ENCODE assay signal across 8 cellular contexts in genomic region chr17:35879748-35880654, GRCh38.
DNase-seq lines count a peak whose midpoint lies in the region; ATAC-seq lines count a peak whose summit lies in the region.

Gene CCL5 (minus strand): TSS chr17:35880360.

- peak; percentile 73 for ATAC-seq in GM18519 (IDR thresholded peaks at IDR 0.05; ENCODE audit: low FRiP score, unreplicated experiment)
- peak; percentile 94 for ATAC-seq in GM21786 (IDR thresholded peaks at IDR 0.05; ENCODE audit: unreplicated experiment)
- peak; percentile 81 to 92 for ATAC-seq in stimulated activated naive B cell treated with anti-CD40 and anti-IgM and Interleukin-4, amounts not matched to agents 10 μg/mL and 1 μg/mL and 100 μg/mL, for 72 hours (replicated peaks)

- peak within 1 kb of the TSS; percentile 69 for H3K27ac Mint-ChIP-seq in stimulated activated naive B cell treated with anti-CD40 and anti-IgM and Interleukin-4, amounts not matched to agents 10 μg/mL and 1 μg/mL and 100 μg/mL, for 72 hours

- peak; percentile 34 for DNase-seq in NAMALWA (ENCODE audit: low spot score)
- peak; percentile 30 for DNase-seq in activated gamma-delta T cell (lab: John Stamatoyannopoulos, UW)
- DNase-seq in stimulated activated naive B cell treated with anti-CD40 and anti-IgM and Interleukin-4, amounts not matched to agents 10 μg/mL and 1 μg/mL and 100 μg/mL, for 72 hours, result peak; percentile 39
- DNase-seq in NCI-H1092 (lab: John Stamatoyannopoulos, UW), result no peak
- no peak for DNase-seq in NCI-H748 (lab: John Stamatoyannopoulos, UW; ENCODE audit: unreplicated experiment)
- DNase-seq in NCI-H446 (lab: John Stamatoyannopoulos, UW), result no peak

- H3K36me3 Mint-ChIP-seq in stimulated activated naive B cell treated with anti-CD40 and anti-IgM and Interleukin-4, amounts not matched to agents 10 μg/mL and 1 μg/mL and 100 μg/mL, for 72 hours, result peaks cover 0 to 3% of the 10 kb centered on the region in 2 donors

- peaks cover 15 to 17% of the 10 kb centered on the region in 2 donors for H3K4me1 Mint-ChIP-seq in stimulated activated naive B cell treated with anti-CD40 and anti-IgM and Interleukin-4, amounts not matched to agents 10 μg/mL and 1 μg/mL and 100 μg/mL, for 72 hours

- no peaks in the 10 kb centered on the region for H3K27me3 Mint-ChIP-seq in stimulated activated naive B cell treated with anti-CD40 and anti-IgM and Interleukin-4, amounts not matched to agents 10 μg/mL and 1 μg/mL and 100 μg/mL, for 72 hours

- H3K9me3 Mint-ChIP-seq in stimulated activated naive B cell treated with anti-CD40 and anti-IgM and Interleukin-4, amounts not matched to agents 10 μg/mL and 1 μg/mL and 100 μg/mL, for 72 hours, result no peaks in the 10 kb centered on the region

- H3K4me3 Mint-ChIP-seq in stimulated activated naive B cell treated with anti-CD40 and anti-IgM and Interleukin-4, amounts not matched to agents 10 μg/mL and 1 μg/mL and 100 μg/mL, for 72 hours, result peak within 1 kb of the TSS; percentile 15 to 40

Comparison
In these comparisons a context has a peak if more than half of its experiments do, and no peak if none do; other contexts are left out.
1. DNase-seq: peak in NAMALWA (single experiment), activated gamma-delta T cell (single experiment) and stimulated activated naive B cell treated with anti-CD40 and anti-IgM and Interleukin-4, amounts not matched to agents 10 μg/mL and 1 μg/mL and 100 μg/mL, for 72 hours (single experiment); none in NCI-H1092 (single experiment), NCI-H748 (single experiment) and NCI-H446 (0 of 2).
2. Peak in every context shown above with its lines, with median percentiles within 50 percentile points of each other: ATAC-seq.